ENCODE assay signal across 1 cellular context in the genomic region with DNA sequence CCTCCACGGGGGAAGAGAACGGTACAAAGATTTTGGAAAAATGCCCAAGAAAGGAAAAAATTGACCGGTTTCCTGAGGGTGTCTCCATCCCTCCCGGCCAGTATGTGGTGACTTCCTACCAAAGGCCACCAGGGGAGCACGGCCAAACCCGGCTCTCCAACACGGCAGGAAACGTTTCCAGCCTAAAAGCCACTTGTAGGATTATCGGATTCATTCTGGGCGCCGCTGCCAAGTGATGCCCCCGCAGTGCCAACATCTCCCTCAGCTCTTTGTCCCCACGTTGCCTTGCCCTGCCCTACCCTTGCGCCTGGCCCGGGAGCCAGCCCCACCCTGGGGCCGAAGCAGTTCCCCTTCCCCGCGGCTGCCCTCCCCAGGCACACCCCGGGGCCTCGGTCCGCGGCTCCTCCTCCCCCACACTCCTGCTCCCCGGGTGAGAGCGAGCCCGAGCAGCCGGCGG.
TF ChIP-seq lines count a peak whose summit lies in the region.

No MANE protein-coding gene starts in this region.

TF ChIP-seq in GM12878, 131 proteins besides CTCF, POLR2A, EP300 and RAD21:
- TF ChIP-seq MYC (IDR thresholded peaks at IDR 0.05; ENCODE audit: insufficient read depth, insufficient read length, insufficient replicate concordance, low read length, severe bottlenecking) (no peak), IKZF2 (IDR thresholded peaks at IDR 0.05) (peak; percentile 14 to 45; a peak in 3 of 4 replicates), IRF4 (IDR thresholded peaks at IDR 0.05; ENCODE audit: low read depth, low read length) (no peak), YY1 (IDR thresholded peaks at IDR 0.05; ENCODE audit: low read depth, low read length) (0 out of 2 replicates have a peak, but pooled peaks have one; percentile 33), EED (IDR thresholded peaks at IDR 0.05; ENCODE audit: low read depth) (peak; percentile 74), PBX3 (IDR thresholded peaks at IDR 0.05; ENCODE audit: insufficient replicate concordance, low read depth, low read length) (no peak), ESRRA (IDR thresholded peaks at IDR 0.05; ENCODE audit: low read length) (no peak), SMARCA5 (IDR thresholded peaks at IDR 0.05) (peak; percentile 31; the same call in 1 of the 2 replicates), SMC3 (IDR thresholded peaks at IDR 0.05; ENCODE audit: borderline replicate concordance, low read length) (peak; percentile 15; the same call in 1 of the 2 replicates), MEF2B (IDR thresholded peaks at IDR 0.05; ENCODE audit: partially characterized antibody, poor library complexity, severe bottlenecking) (no peak), CREB1 (IDR thresholded peaks at IDR 0.05; ENCODE audit: low read depth) (peak; percentile 20; the same call in 1 of the 2 replicates), MXI1 (IDR thresholded peaks at IDR 0.05; ENCODE audit: low read depth, low read length) (peak; percentile 34; the same call in 1 of the 2 replicates), SPI1 (IDR thresholded peaks at IDR 0.05; ENCODE audit: borderline replicate concordance, insufficient read depth, low read depth, low read length) (peak; percentile 51; the same call in 1 of the 2 replicates), DPF2 (IDR thresholded peaks at IDR 0.05) (no peak), RUNX3 (IDR thresholded peaks at IDR 0.05; ENCODE audit: low read length) (peak; percentile 63), NBN (IDR thresholded peaks at IDR 0.05) (peak; percentile 42; the same call in 1 of the 2 replicates), KLF5 (IDR thresholded peaks at IDR 0.05; ENCODE audit: partially characterized antibody) (no peak)
- TF ChIP-seq, protein P1, sequence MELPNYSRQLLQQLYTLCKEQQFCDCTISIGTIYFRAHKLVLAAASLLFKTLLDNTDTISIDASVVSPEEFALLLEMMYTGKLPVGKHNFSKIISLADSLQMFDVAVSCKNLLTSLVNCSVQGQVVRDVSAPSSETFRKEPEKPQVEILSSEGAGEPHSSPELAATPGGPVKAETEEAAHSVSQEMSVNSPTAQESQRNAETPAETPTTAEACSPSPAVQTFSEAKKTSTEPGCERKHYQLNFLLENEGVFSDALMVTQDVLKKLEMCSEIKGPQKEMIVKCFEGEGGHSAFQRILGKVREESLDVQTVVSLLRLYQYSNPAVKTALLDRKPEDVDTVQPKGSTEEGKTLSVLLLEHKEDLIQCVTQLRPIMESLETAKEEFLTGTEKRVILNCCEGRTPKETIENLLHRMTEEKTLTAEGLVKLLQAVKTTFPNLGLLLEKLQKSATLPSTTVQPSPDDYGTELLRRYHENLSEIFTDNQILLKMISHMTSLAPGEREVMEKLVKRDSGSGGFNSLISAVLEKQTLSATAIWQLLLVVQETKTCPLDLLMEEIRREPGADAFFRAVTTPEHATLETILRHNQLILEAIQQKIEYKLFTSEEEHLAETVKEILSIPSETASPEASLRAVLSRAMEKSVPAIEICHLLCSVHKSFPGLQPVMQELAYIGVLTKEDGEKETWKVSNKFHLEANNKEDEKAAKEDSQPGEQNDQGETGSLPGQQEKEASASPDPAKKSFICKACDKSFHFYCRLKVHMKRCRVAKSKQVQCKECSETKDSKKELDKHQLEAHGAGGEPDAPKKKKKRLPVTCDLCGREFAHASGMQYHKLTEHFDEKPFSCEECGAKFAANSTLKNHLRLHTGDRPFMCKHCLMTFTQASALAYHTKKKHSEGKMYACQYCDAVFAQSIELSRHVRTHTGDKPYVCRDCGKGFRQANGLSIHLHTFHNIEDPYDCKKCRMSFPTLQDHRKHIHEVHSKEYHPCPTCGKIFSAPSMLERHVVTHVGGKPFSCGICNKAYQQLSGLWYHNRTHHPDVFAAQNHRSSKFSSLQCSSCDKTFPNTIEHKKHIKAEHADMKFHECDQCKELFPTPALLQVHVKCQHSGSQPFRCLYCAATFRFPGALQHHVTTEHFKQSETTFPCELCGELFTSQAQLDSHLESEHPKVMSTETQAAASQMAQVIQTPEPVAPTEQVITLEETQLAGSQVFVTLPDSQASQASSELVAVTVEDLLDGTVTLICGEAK (IDR thresholded peaks at IDR 0.05; ENCODE audit: borderline replicate concordance): no peak
- TF ChIP-seq, protein P2, sequence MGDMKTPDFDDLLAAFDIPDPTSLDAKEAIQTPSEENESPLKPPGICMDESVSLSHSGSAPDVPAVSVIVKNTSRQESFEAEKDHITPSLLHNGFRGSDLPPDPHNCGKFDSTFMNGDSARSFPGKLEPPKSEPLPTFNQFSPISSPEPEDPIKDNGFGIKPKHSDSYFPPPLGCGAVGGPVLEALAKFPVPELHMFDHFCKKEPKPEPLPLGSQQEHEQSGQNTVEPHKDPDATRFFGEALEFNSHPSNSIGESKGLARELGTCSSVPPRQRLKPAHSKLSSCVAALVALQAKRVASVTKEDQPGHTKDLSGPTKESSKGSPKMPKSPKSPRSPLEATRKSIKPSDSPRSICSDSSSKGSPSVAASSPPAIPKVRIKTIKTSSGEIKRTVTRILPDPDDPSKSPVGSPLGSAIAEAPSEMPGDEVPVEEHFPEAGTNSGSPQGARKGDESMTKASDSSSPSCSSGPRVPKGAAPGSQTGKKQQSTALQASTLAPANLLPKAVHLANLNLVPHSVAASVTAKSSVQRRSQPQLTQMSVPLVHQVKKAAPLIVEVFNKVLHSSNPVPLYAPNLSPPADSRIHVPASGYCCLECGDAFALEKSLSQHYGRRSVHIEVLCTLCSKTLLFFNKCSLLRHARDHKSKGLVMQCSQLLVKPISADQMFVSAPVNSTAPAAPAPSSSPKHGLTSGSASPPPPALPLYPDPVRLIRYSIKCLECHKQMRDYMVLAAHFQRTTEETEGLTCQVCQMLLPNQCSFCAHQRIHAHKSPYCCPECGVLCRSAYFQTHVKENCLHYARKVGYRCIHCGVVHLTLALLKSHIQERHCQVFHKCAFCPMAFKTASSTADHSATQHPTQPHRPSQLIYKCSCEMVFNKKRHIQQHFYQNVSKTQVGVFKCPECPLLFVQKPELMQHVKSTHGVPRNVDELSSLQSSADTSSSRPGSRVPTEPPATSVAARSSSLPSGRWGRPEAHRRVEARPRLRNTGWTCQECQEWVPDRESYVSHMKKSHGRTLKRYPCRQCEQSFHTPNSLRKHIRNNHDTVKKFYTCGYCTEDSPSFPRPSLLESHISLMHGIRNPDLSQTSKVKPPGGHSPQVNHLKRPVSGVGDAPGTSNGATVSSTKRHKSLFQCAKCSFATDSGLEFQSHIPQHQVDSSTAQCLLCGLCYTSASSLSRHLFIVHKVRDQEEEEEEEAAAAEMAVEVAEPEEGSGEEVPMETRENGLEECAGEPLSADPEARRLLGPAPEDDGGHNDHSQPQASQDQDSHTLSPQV (IDR thresholded peaks at IDR 0.05): no peak
